ENCODE assay signal across 19 cellular contexts in genomic region chr2:237184923-237185580, GRCh38.
"Had no signal": no experiment of that assay in that cellular context is flagged by ENCODE, and none has a peak within 500 bp of the region (broad histone marks: within the 10 kb centered on the region; RNA-seq: fewer than 3 reads in every experiment).

No MANE protein-coding gene starts in this region.

- H3K4me1 Mint-ChIP-seq: naive B cell had no signal

- DNase-seq: activated CD4-positive, alpha-beta T cell treated with anti-CD3 and anti-CD28 coated beads, Interleukin-2, amount 50 U/mL, for 4 hours; activated naive CD4-positive, alpha-beta T cell; activated T-cell treated with anti-CD3 and anti-CD28 coated beads for 4 hours; aorta; gastrocnemius medialis; heart left ventricle; left colon; naive B cell; posterior cingulate gyrus; stimulated activated naive CD8-positive, alpha-beta T cell treated with anti-CD3 and anti-CD28 coated beads, Interleukin-15, amount 100 ng/mL, for 72 hours; SW 1271; upper lobe of right lung had no signal

- H3K27ac ChIP-seq: epithelial cell of prostate, gastrocnemius medialis, thoracic aorta, upper lobe of right lung had no signal

- H3K4me3 Mint-ChIP-seq: naive B cell; stimulated activated naive CD8-positive, alpha-beta T cell treated with anti-CD3 and anti-CD28 coated beads, Interleukin-15, amount 100 ng/mL, for 72 hours; T-helper 2 cell treated with Interferon-gamma antibody and Interleukin-4, amounts not matched to agents 5 μg/mL and 100 μg/mL, for 36 hours had no signal

- H3K27me3 ChIP-seq: breast epithelium, gastrocnemius medialis, heart left ventricle, upper lobe of right lung had no signal

- H3K4me3 ChIP-seq: breast epithelium, gastrocnemius medialis, heart left ventricle, lung, skin epidermis, thoracic aorta, upper lobe of right lung had no signal

- H3K36me3 ChIP-seq: breast epithelium, gastrocnemius medialis, heart left ventricle, thoracic aorta, upper lobe of right lung had no signal

- H3K9me3 ChIP-seq: breast epithelium, gastrocnemius medialis, heart left ventricle, thoracic aorta, upper lobe of right lung had no signal

- H3K4me1 ChIP-seq: breast epithelium, gastrocnemius medialis, upper lobe of right lung had no signal

- H3K27ac Mint-ChIP-seq: naive B cell; stimulated activated naive CD8-positive, alpha-beta T cell treated with anti-CD3 and anti-CD28 coated beads, Interleukin-15, amount 100 ng/mL, for 72 hours; T-helper 2 cell treated with Interferon-gamma antibody and Interleukin-4, amounts not matched to agents 5 μg/mL and 100 μg/mL, for 36 hours had no signal

- H3K36me3 Mint-ChIP-seq: naive B cell had no signal

- ATAC-seq: activated CD4-positive, CD25-positive, alpha-beta regulatory T cell treated with anti-CD3 and anti-CD28 coated beads, Interleukin-2, amount 50 U/mL, for 24 hours; gastrocnemius medialis; left colon; stimulated activated naive CD8-positive, alpha-beta T cell treated with anti-CD3 and anti-CD28 coated beads, Interleukin-15, amount 100 ng/mL, for 72 hours; upper lobe of right lung had no signal

- H3K9me3 Mint-ChIP-seq: stimulated activated naive CD8-positive, alpha-beta T cell treated with anti-CD3 and anti-CD28 coated beads, Interleukin-15, amount 100 ng/mL, for 72 hours had no signal
